8 cellular contexts compared by ENCODE assay signal in genomic region chr2:25340340-25340886, GRCh38. TPM values are rescaled to one million over a fixed set of nuclear protein-coding genes. Genes with fewer than 3 reads are reported as not detected.
DNase-seq lines count a peak whose midpoint lies in the region; ATAC-seq, FAIRE-seq and TF ChIP-seq lines count a peak whose summit lies in the region.

No MANE protein-coding gene starts in this region.

- DNase-seq in BJ (ENCODE audit: low read depth), result no peak
- DNase-seq in activated T-cell treated with anti-CD3 and anti-CD28 coated beads, Interleukin-2, amount 50 U/mL, for 72 hours, result no peak
- peak; percentile 64 to 68 for DNase-seq in frontal cortex (ENCODE audit: low spot score in 2 of 2)
- peak in 1 of 2 donors; percentile 75 for DNase-seq in psoas muscle
- DNase-seq in Karpas-422, result no peak
- DNase-seq in NCI-H2107 treated with DMSO at 0.1 percent for 48 hours (lab: John Stamatoyannopoulos, UW; ENCODE audit: unreplicated experiment), result no peak

- peak overlapping the region; percentile 70 to 79 for H3K4me3 Mint-ChIP-seq in activated T-cell treated with anti-CD3 and anti-CD28 coated beads, Interleukin-2, amount 50 U/mL, for 72 hours

- H3K36me3 ChIP-seq in BJ (ENCODE audit: control insufficient read depth, insufficient read depth, low read length) (no peaks in the 10 kb centered on the region), psoas muscle (ENCODE audit: insufficient read depth in 1 of 2, low read depth in 1 of 2) (no peaks in the 10 kb centered on the region), Karpas-422 (ENCODE audit: insufficient read depth, low read length) (no peaks in the 10 kb centered on the region)

- H3K4me1 ChIP-seq in psoas muscle (peaks cover 48% of the 10 kb centered on the region), Karpas-422 (ENCODE audit: low read length) (no peaks in the 10 kb centered on the region)

- no peak overlapping the region for H3K27ac Mint-ChIP-seq in activated T-cell treated with anti-CD3 and anti-CD28 coated beads, Interleukin-2, amount 50 U/mL, for 72 hours

- no peak for FAIRE-seq in frontal cortex (lab: Jason Lieb, UNC)

- H3K27ac ChIP-seq in psoas muscle, result peak overlapping the region; percentile 82
- H3K27ac ChIP-seq in Karpas-422 (ENCODE audit: low read length), result no peak overlapping the region

- no peaks in the 10 kb centered on the region for H3K79me2 ChIP-seq in Karpas-422 (ENCODE audit: low read length)

- no peak overlapping the region for H3K4me2 ChIP-seq in Karpas-422 (ENCODE audit: low read depth, low read length, poor library complexity, severe bottlenecking)

- peaks cover 11% of the 10 kb centered on the region; the same call in 1 of the 2 replicates for H4K20me1 ChIP-seq in Karpas-422 (ENCODE audit: insufficient read depth, low read depth, low read length)

- WGBS in psoas muscle, 3 donors, result 1 to 6% (median 2%) methylated on average over 20 to 59 of the region's 59 CpGs

- H3K4me1 Mint-ChIP-seq in activated T-cell treated with anti-CD3 and anti-CD28 coated beads, Interleukin-2, amount 50 U/mL, for 72 hours (ENCODE audit: low read depth), result peaks cover 47% of the 10 kb centered on the region

- no peak for TF ChIP-seq CTCF in BJ (IDR thresholded peaks at IDR 0.05; ENCODE audit: insufficient read depth, low read depth, low read length)
- TF ChIP-seq CTCF in psoas muscle (IDR thresholded peaks at IDR 0.05), result no peak

- CTCF ChIA-PET in BJ (lab: Yijun Ruan, JAX), result interaction anchor here (1.0 to 1.2 kb wide), 2 partner anchors 8 to 12 kb away, joined by 3 read pairs; no protein-coding TSS in a partner anchor

- intact Hi-C loops in psoas muscle (cut with DNase I), result loop anchor here (5.0 to 10.0 kb wide), 2 partner anchors 37 to 184 kb away; no protein-coding TSS in a partner anchor

- H3K9me3 Mint-ChIP-seq in activated T-cell treated with anti-CD3 and anti-CD28 coated beads, Interleukin-2, amount 50 U/mL, for 72 hours, result no peaks in the 10 kb centered on the region

- H3K9ac ChIP-seq in Karpas-422 (ENCODE audit: low read length), result no peak overlapping the region

- no peak overlapping the region for H2AFZ ChIP-seq in Karpas-422 (ENCODE audit: low read length)

- no peaks in the 10 kb centered on the region for H3K9me2 ChIP-seq in Karpas-422 (replicated peaks; ENCODE audit: insufficient read depth, low read length)

- H3K27me3 ChIP-seq in BJ (ENCODE audit: control insufficient read depth, insufficient read depth, low read length) (no peaks in the 10 kb centered on the region), psoas muscle (ENCODE audit: insufficient read depth in 3 of 3, low read length in 2 of 3) (no peaks in the 10 kb centered on the region), Karpas-422 (ENCODE audit: low read length) (no peaks in the 10 kb centered on the region)

- POLR2A ChIA-PET in BJ (lab: Charles Lee), result no interaction called here

- ATAC-seq in HG02642 (IDR thresholded peaks at IDR 0.05; ENCODE audit: poor library complexity, unreplicated experiment), result peak; percentile 1
- ATAC-seq in activated T-cell treated with anti-CD3 and anti-CD28 coated beads, Interleukin-2, amount 50 U/mL, for 72 hours (replicated peaks in 1 of 2), result peak in 1 of 2 donors; percentile 9
- ATAC-seq in psoas muscle, result peak; percentile 25 to 38 (median 32)
- no peak for ATAC-seq in GM18873 (IDR thresholded peaks at IDR 0.05; ENCODE audit: low FRiP score, unreplicated experiment)

- H3K4me3 ChIP-seq in BJ (ENCODE audit: low read depth, low read length), result peak overlapping the region; percentile 75
- peak overlapping the region; percentile 80 for H3K4me3 ChIP-seq in psoas muscle
- no peak overlapping the region for H3K4me3 ChIP-seq in Karpas-422 (ENCODE audit: low read length)

- no peaks in the 10 kb centered on the region for H3K9me3 ChIP-seq in psoas muscle
- no peaks in the 10 kb centered on the region for H3K9me3 ChIP-seq in Karpas-422 (ENCODE audit: low read length)

- H3K36me3 Mint-ChIP-seq in activated T-cell treated with anti-CD3 and anti-CD28 coated beads, Interleukin-2, amount 50 U/mL, for 72 hours (ENCODE audit: insufficient read depth in 2 of 2), result peaks cover 0 to 2% of the 10 kb centered on the region in 2 donors

- no peaks in the 10 kb centered on the region for H3K27me3 Mint-ChIP-seq in activated T-cell treated with anti-CD3 and anti-CD28 coated beads, Interleukin-2, amount 50 U/mL, for 72 hours (ENCODE audit: low read depth)

RNA-seq across cellular contexts. Expression of gene DNMT3A, which starts 1.3 kb away (rescaled TPM):
- polyA plus RNA-seq in BJ (2011; rRNA removed), result 2.6 and 3.0 TPM in 2 replicates
- 7.9 and 11.0 TPM in 2 replicates for polyA minus RNA-seq in BJ (2011; rRNA and poly(A)+ RNA removed)
- 100 to 1,000 TPM in 1 of 2 donors, 10 to 100 TPM in 1; 90.2 to 108 TPM for total RNA-seq in activated T-cell treated with anti-CD3 and anti-CD28 coated beads, Interleukin-2, amount 50 U/mL, for 72 hours
- 71.3 TPM for total RNA-seq in frontal cortex
- total RNA-seq in psoas muscle, result 10 to 100 TPM; 20.6 to 26.2 (median 21.7) TPM
- polyA plus RNA-seq in psoas muscle, result 1 to 10 TPM; 7.1 to 9.9 (median 8.4) TPM
- total RNA-seq in Karpas-422 (2014; rRNA removed; shearing (Covaris generic); ENCODE audit: low replicate concordance), result 0.97 and 1.6 TPM in 2 replicates

Comparison
In these comparisons a context has a peak if more than half of its experiments do, and no peak if none do; other contexts are left out.
1. DNase-seq: peak in frontal cortex (2 of 2); none in BJ (single experiment), activated T-cell treated with anti-CD3 and anti-CD28 coated beads, Interleukin-2, amount 50 U/mL, for 72 hours (0 of 2), Karpas-422 (single experiment) and NCI-H2107 treated with DMSO at 0.1 percent for 48 hours (single experiment).